In the genomic region with DNA sequence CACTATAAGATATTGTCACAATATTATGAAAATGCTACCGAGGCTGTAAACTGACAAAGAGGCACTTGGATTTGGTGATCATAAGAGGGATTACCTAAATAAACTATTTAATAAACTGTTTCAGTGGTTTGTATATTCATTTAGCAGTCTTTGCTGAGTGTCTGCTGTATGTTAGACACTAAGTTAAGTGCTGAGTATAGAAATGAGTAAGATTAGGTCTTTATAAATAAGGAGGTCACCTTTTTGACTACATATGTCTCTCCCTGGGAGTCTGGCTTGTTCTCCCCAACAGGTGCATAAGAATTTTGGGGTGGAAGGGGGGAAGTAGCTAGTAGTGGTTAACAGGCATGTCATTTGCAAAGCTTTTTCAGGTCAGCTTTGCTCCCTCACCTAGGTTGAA, we compare ENCODE assay signal across 21 cellular contexts.
DNase-seq lines count a peak whose midpoint lies in the region; ATAC-seq, FAIRE-seq and TF ChIP-seq lines count a peak whose summit lies in the region.
"Had no signal": no experiment of that assay in that cellular context is flagged by ENCODE, and none has a peak within 500 bp of the region (broad histone marks: within the 10 kb centered on the region; RNA-seq: fewer than 3 reads in every experiment).

No MANE protein-coding gene starts in this region.

- H3K4me3 Mint-ChIP-seq in chondrocyte (ENCODE audit: unreplicated experiment) = no peak overlapping the region
- H3K4me3 Mint-ChIP-seq: HFFc6 had no signal

- no peaks in the 10 kb centered on the region for H3K79me2 ChIP-seq in GM12878 (ENCODE audit: control insufficient read depth, insufficient read depth, low read length)

- H3K4me3 ChIP-seq in GM12878 (no peak overlapping the region), thymus (ENCODE audit: low read length) (no peak overlapping the region), lower lobe of right lung (no peak overlapping the region)

- TF ChIP-seq EP300 in GM12878 (IDR thresholded peaks at IDR 0.05; ENCODE audit: borderline replicate concordance in 1 of 2, control insufficient read depth in 1 of 2, low read depth in 2 of 2, low read length in 2 of 2) = no peak

- H3K4me1 ChIP-seq in GM12878 (ENCODE audit: control insufficient read depth, insufficient read depth, low read length) (peaks cover 3% of the 10 kb centered on the region; the same call in 1 of the 2 replicates), thymus (ENCODE audit: control insufficient read depth, insufficient read depth, low read length) (peaks cover 32% of the 10 kb centered on the region), lower lobe of right lung (no peaks in the 10 kb centered on the region)

- no peak overlapping the region for H3K27ac Mint-ChIP-seq in chondrocyte (ENCODE audit: unreplicated experiment)
- H3K27ac Mint-ChIP-seq: HFFc6 had no signal

- DNase-seq in GM10266 (ENCODE audit: extremely low spot score) = peak; percentile 5
- no peak for DNase-seq in GM12878 (ENCODE audit: low read depth, low spot score)
- DNase-seq in chondrocyte (ENCODE audit: low spot score) = no peak
- DNase-seq in lower lobe of right lung = no peak
- DNase-seq: DMS79 treated with DMSO at 0.1 percent for 48 hours, HFFc6, NCI-H1417, NCI-H187, NCI-H2107, NCI-H2227 treated with DMSO at 0.1 percent for 48 hours, NCI-H524 treated with DMSO at 0.1 percent for 48 hours, PC-3, RPMI8226, SHP77 treated with DMSO at 0.1 percent for 48 hours, SK-N-SH had no signal

- WGBS in GM12878 (ENCODE audit: insufficient coverage, insufficient replicate concordance, low lambda C conversion rate, missing lambda C conversion rate) = 0% methylated on average over 1 of the region's 1 CpG
- WGBS in thymus = 98% methylated on average over 1 of the region's 1 CpG

- no peaks in the 10 kb centered on the region for H3K9me3 Mint-ChIP-seq in chondrocyte (ENCODE audit: low read depth)
- H3K9me3 Mint-ChIP-seq: HFFc6 had no signal

- H3K36me3 ChIP-seq in GM12878 (ENCODE audit: control insufficient read depth in 2 of 2, insufficient read depth in 2 of 2, low read length in 1 of 2) = peaks cover 6 to 12% of the 10 kb centered on the region in 2 experiments; a peak in 3 of 4 replicates
- peaks cover 11% of the 10 kb centered on the region for H3K36me3 ChIP-seq in thymus (ENCODE audit: control insufficient read depth, insufficient read depth)
- peaks cover 27% of the 10 kb centered on the region for H3K36me3 ChIP-seq in lower lobe of right lung

- POLR2A ChIA-PET in GM12878 (lab: Charles Lee) = no interaction called here

- CTCF ChIA-PET in GM12878 (lab: Yijun Ruan, JAX) = interaction anchor here (3.9 kb wide), 1 partner anchor 32 kb away, joined by 17 read pairs; no protein-coding TSS in a partner anchor

- no peak for TF ChIP-seq RAD21 in GM12878 (IDR thresholded peaks at IDR 0.05; ENCODE audit: insufficient read depth, low read depth, low read length)

- H3K4me1 Mint-ChIP-seq in chondrocyte (ENCODE audit: low read depth) = peaks cover 27% of the 10 kb centered on the region

- RAD21 ChIA-PET in GM12878 (lab: Charles Lee; ENCODE audit: unreplicated experiment) = no interaction called here

- peaks cover 25% of the 10 kb centered on the region for H3K36me3 Mint-ChIP-seq in chondrocyte (ENCODE audit: low read depth)

- H2AFZ ChIP-seq in GM12878 (ENCODE audit: control insufficient read depth, low read depth, low read length) = no peak overlapping the region

- no peaks in the 10 kb centered on the region for H3K27me3 Mint-ChIP-seq in chondrocyte (ENCODE audit: low read depth)

- H4K20me1 ChIP-seq in GM12878 (ENCODE audit: control insufficient read depth, insufficient read depth) = no peaks in the 10 kb centered on the region

- peak; percentile 80 for FAIRE-seq in GM12878 (lab: Jason Lieb, UNC)
- FAIRE-seq: H54 had no signal

- ATAC-seq in HG02610 (IDR thresholded peaks at IDR 0.05; ENCODE audit: unreplicated experiment) (peak; percentile 41), GM12878 (no peak), lower lobe of right lung (no peak), GM21529 (IDR thresholded peaks at IDR 0.05; ENCODE audit: unreplicated experiment) (no peak)
- ATAC-seq: PC-3 had no signal

- H3K27me3 ChIP-seq in GM12878 (replicated peaks in 1 of 2; ENCODE audit: control insufficient read depth in 2 of 2, insufficient read depth in 2 of 2, low read length in 1 of 2) (no peaks in the 10 kb centered on the region), thymus (ENCODE audit: control insufficient read depth, insufficient read depth) (no peaks in the 10 kb centered on the region), lower lobe of right lung (ENCODE audit: low read depth) (no peaks in the 10 kb centered on the region)

- SMC1A ChIA-PET in GM12878 (lab: Charles Lee; ENCODE audit: uncharacterized antibody, unreplicated experiment) = interaction anchor here (0.8 to 1.4 kb wide), 5 partner anchors 9 to 32 kb away, joined by 3 to 7 read pairs (median 3); no protein-coding TSS in a partner anchor

- H3K9ac ChIP-seq in GM12878 (ENCODE audit: control insufficient read depth, insufficient read depth, low read length) = no peak overlapping the region
- H3K9ac ChIP-seq: KMS-11, SK-N-SH had no signal

- TF ChIP-seq CTCF in GM10266 (IDR thresholded peaks at IDR 0.05; ENCODE audit: control insufficient read depth, insufficient read depth, low read depth, missing control alignments) (no peak), GM12878 (IDR thresholded peaks at IDR 0.05 in 2 of 3, conservative IDR thresholded peaks at IDR 0.05 in 1 of 3; ENCODE audit: control insufficient read depth in 2 of 3, extremely low read depth in 1 of 3, insufficient read depth in 1 of 3, low read depth in 3 of 3, low read length in 3 of 3) (no peak), chondrocyte (IDR thresholded peaks at IDR 0.05) (no peak), lower lobe of right lung (IDR thresholded peaks at IDR 0.05) (no peak)

- intact Hi-C loops in GM12878 (cut with micrococcal nuclease; ENCODE audit: unreplicated experiment) (no loop called here), lower lobe of right lung (cut with DNase I) (no loop called here)

- no TSS peak for BruUV-seq in GM12878 (replicated peaks; lab: Mats Ljungman, UMichigan)

- H3K27ac ChIP-seq in GM12878 (ENCODE audit: control insufficient read depth, insufficient read depth) (no peak overlapping the region), thymus (ENCODE audit: low read depth) (peak overlapping the region; percentile 60), lower lobe of right lung (no peak overlapping the region)
- H3K27ac ChIP-seq: C4-2B, KMS-11 had no signal

- no peak for TF ChIP-seq POLR2A in GM12878 (IDR thresholded peaks at IDR 0.05; ENCODE audit: low read depth, low read length)

- in situ Hi-C loops in GM12878 (cut with MboI) = no loop called here

- H3K9me3 ChIP-seq in GM12878 (replicated peaks; ENCODE audit: control insufficient read depth, insufficient read depth, low read length) (no peaks in the 10 kb centered on the region), thymus (ENCODE audit: control insufficient read depth) (no peaks in the 10 kb centered on the region), lower lobe of right lung (no peaks in the 10 kb centered on the region)
- H3K9me3 ChIP-seq: SK-N-SH had no signal

- peak overlapping the region; percentile 18; the same call in 1 of the 2 replicates for H3K4me2 ChIP-seq in GM12878 (ENCODE audit: control insufficient read depth, insufficient read depth)
- H3K4me2 ChIP-seq: KMS-11, SK-N-SH had no signal

TF ChIP-seq in GM12878, 131 proteins besides CTCF, POLR2A, EP300 and RAD21 (continues in another document):
- TF ChIP-seq, protein P1, sequence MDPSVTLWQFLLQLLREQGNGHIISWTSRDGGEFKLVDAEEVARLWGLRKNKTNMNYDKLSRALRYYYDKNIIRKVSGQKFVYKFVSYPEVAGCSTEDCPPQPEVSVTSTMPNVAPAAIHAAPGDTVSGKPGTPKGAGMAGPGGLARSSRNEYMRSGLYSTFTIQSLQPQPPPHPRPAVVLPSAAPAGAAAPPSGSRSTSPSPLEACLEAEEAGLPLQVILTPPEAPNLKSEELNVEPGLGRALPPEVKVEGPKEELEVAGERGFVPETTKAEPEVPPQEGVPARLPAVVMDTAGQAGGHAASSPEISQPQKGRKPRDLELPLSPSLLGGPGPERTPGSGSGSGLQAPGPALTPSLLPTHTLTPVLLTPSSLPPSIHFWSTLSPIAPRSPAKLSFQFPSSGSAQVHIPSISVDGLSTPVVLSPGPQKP (IDR thresholded peaks at IDR 0.05; ENCODE audit: low read depth, low read length) = no peak
- TF ChIP-seq ESRRA (IDR thresholded peaks at IDR 0.05; ENCODE audit: low read length) = no peak
- TF ChIP-seq, protein P2, sequence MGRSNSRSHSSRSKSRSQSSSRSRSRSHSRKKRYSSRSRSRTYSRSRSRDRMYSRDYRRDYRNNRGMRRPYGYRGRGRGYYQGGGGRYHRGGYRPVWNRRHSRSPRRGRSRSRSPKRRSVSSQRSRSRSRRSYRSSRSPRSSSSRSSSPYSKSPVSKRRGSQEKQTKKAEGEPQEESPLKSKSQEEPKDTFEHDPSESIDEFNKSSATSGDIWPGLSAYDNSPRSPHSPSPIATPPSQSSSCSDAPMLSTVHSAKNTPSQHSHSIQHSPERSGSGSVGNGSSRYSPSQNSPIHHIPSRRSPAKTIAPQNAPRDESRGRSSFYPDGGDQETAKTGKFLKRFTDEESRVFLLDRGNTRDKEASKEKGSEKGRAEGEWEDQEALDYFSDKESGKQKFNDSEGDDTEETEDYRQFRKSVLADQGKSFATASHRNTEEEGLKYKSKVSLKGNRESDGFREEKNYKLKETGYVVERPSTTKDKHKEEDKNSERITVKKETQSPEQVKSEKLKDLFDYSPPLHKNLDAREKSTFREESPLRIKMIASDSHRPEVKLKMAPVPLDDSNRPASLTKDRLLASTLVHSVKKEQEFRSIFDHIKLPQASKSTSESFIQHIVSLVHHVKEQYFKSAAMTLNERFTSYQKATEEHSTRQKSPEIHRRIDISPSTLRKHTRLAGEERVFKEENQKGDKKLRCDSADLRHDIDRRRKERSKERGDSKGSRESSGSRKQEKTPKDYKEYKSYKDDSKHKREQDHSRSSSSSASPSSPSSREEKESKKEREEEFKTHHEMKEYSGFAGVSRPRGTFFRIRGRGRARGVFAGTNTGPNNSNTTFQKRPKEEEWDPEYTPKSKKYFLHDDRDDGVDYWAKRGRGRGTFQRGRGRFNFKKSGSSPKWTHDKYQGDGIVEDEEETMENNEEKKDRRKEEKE (IDR thresholded peaks at IDR 0.05) = no peak
- no peak for TF ChIP-seq ATF7 (IDR thresholded peaks at IDR 0.05; ENCODE audit: low read depth)
- TF ChIP-seq CREM (IDR thresholded peaks at IDR 0.05; ENCODE audit: low read depth) = no peak
- no peak for TF ChIP-seq IKZF2 (IDR thresholded peaks at IDR 0.05)
- TF ChIP-seq CEBPB (IDR thresholded peaks at IDR 0.05; ENCODE audit: borderline replicate concordance in 1 of 2, low read depth in 2 of 2, low read length in 2 of 2) = no peak
